18 cellular contexts compared by ENCODE assay signal in the genomic region with DNA sequence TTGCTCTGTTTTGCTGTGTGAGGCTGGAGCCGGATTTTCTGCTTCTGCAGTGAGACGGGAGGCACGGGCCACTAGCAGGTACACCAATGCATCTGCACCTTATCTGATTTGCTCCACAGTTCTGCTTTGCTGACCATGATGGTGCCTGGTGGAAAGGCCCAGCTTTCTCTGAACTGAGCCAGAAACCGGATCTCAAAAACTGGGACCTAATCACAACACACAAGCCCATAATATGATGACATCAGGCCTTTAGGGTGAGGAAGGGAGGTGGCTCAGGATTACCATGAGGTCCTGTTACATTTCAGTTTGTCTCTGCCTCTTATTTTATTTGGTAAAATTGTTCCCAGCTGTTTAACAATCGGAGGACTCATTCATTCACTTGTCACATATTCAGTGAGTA. TPM values are rescaled to one million over a fixed set of nuclear protein-coding genes. Genes with fewer than 3 reads are reported as not detected.
"Had no signal": no experiment of that assay in that cellular context is flagged by ENCODE, and none has a peak within 500 bp of the region (broad histone marks: within the 10 kb centered on the region; RNA-seq: fewer than 3 reads in every experiment).

No MANE protein-coding gene starts in this region.

- H3K4me3 ChIP-seq: neural progenitor cell, ovary, sigmoid colon had no signal

- H3K9ac ChIP-seq: neural progenitor cell had no signal

- ATAC-seq: activated CD4-positive, CD25-positive, alpha-beta regulatory T cell treated with anti-CD3 and anti-CD28 coated beads, Interleukin-2, amount 50 U/mL, for 24 hours; activated CD8-positive, alpha-beta T cell treated with anti-CD3 and anti-CD28 coated beads, Interleukin-2, amount 10 ng/mL, durations not matched to agents 7 days and 5 days; activated naive CD8-positive, alpha-beta T cell treated with anti-CD3 and anti-CD28 coated beads, Interleukin-2, amount 50 U/mL, for 24 hours; left lobe of liver had no signal

- H3K9me3 ChIP-seq: ovary, sigmoid colon had no signal

- DNase-seq: activated CD4-positive, alpha-beta T cell treated with anti-CD3 and anti-CD28 coated beads, Interleukin-2, amount 10 ng/mL, durations not matched to agents 7 days and 5 days; activated CD8-positive, alpha-beta T cell treated with anti-CD3 and anti-CD28 coated beads, Interleukin-2, amount 10 ng/mL, durations not matched to agents 7 days and 5 days; activated naive CD4-positive, alpha-beta T cell treated with anti-CD3 and anti-CD28 coated beads for 36 hours; activated naive CD8-positive, alpha-beta T cell treated with anti-CD3 and anti-CD28 coated beads, Interleukin-2, amount 50 U/mL, for 24 hours; activated T-cell treated with anti-CD3 and anti-CD28 coated beads, Interleukin-2, amount 50 U/mL, for 24 hours; aorta; cortex of kidney; effector CD4-positive, alpha-beta T cell; hippocampal formation; ovary; sigmoid colon; stimulated activated naive CD4-positive, alpha-beta T cell had no signal

- H3K4me2 ChIP-seq: neural progenitor cell had no signal

- H3K27me3 ChIP-seq: neural progenitor cell, ovary, sigmoid colon had no signal

- H3K4me1 ChIP-seq: neural progenitor cell, sigmoid colon had no signal

- H3K27ac ChIP-seq: neural progenitor cell, ovary, sigmoid colon had no signal

- H2AFZ ChIP-seq: neural progenitor cell had no signal

- H3K36me3 ChIP-seq: neural progenitor cell, ovary, sigmoid colon had no signal

RNA-seq across cellular contexts. Expression of a gene that starts 49.8 kb away (rescaled TPM):
- total RNA-seq: activated CD4-positive, alpha-beta T cell treated with anti-CD3 and anti-CD28 coated beads, Interleukin-2, amount 10 ng/mL, durations not matched to agents 7 days and 5 days; activated CD8-positive, alpha-beta T cell treated with anti-CD3 and anti-CD28 coated beads, Interleukin-2, amount 10 ng/mL, durations not matched to agents 7 days and 5 days; activated naive CD4-positive, alpha-beta T cell treated with anti-CD3 and anti-CD28 coated beads for 36 hours; activated T-helper 2 cell treated with anti-CD3 and anti-CD28 coated beads, Interferon-gamma antibody, Interleukin-2, Interleukin-4, amounts not matched to agents 10 μg/mL and 5 μg/mL and 100 μg/mL, durations not matched to agents 14 hours and 24 hours and 36 hours; endothelial cell of umbilical vein; pulmonary artery endothelial cell had no signal
- polyA plus RNA-seq: endothelial cell of umbilical vein had no signal
